ENCODE assay signal across 8 cellular contexts in the genomic region with DNA sequence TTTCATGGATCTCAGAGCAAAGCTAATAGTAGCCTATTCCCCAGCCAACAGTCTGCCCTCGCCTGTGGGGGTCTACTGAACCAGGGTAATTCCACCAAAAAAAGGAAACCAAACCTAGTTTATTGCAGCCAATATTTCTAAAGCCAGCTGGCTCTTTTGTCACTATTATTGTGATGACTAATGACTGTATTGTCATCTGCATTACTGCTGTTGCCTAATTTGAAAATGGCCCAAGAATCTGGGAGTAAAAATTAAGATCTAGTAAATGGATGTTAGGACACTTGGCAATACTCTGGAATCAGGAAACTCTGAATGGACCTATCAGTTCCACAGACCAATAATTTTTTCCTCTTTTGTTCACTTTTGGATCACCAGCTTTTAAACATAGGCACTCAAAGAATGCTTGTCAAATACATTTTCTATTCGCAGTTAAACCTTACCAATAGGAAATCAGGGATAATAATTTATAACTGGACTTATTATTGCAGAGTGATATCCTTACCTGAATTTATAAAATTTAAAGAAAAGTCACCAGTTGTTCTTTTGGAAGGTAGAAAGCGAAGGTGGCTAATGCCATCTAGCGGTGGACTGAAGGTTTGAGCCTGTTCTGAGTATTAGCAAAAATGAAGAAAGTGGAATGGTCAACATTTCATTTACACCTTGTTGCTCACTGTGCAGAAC.
DNase-seq lines count a peak whose midpoint lies in the region; ATAC-seq, FAIRE-seq and TF ChIP-seq lines count a peak whose summit lies in the region.

No MANE protein-coding gene starts in this region.

- H3K4me3 ChIP-seq in WI38 (ENCODE audit: low read depth, low read length) = no peak overlapping the region
- H3K4me3 ChIP-seq in naive thymus-derived CD4-positive, alpha-beta T cell (ENCODE audit: low read length) = no peak overlapping the region

- POLR2A ChIA-PET in naive thymus-derived CD4-positive, alpha-beta T cell (lab: Charles Lee) = no interaction called here

- intact Hi-C loops in natural killer cell (cut with micrococcal nuclease) = loop anchor here (2.0 to 10.0 kb wide), 3 partner anchors 116 to 1266 kb away; a partner anchor contains a TSS
- intact Hi-C loops in naive thymus-derived CD4-positive, alpha-beta T cell (cut with micrococcal nuclease) = loop anchor here (1.0 to 5.0 kb wide), 5 partner anchors 114 to 1293 kb away; no protein-coding TSS in a partner anchor

- peaks cover 0 to 2% of the 10 kb centered on the region in 2 donors for H3K27me3 ChIP-seq in naive thymus-derived CD4-positive, alpha-beta T cell (ENCODE audit: control insufficient read depth in 2 of 2, insufficient read depth in 2 of 2, low read length in 2 of 2)

- FAIRE-seq in urothelium cell line (lab: Jason Lieb, UNC) = no peak

- no peaks in the 10 kb centered on the region for H3K9me3 ChIP-seq in naive thymus-derived CD4-positive, alpha-beta T cell (ENCODE audit: control insufficient read depth in 2 of 3, low read length in 3 of 3)

- CTCF ChIA-PET in naive thymus-derived CD4-positive, alpha-beta T cell (lab: Charles Lee) = interaction anchor here (0.6 to 1.4 kb wide), 5 partner anchors 23 to 1294 kb away, joined by 3 to 8 read pairs (median 3); no protein-coding TSS in a partner anchor

- H3K4me1 ChIP-seq in naive thymus-derived CD4-positive, alpha-beta T cell (ENCODE audit: control insufficient read depth in 2 of 2, insufficient read depth in 2 of 2, low read length in 2 of 2) = no peaks in the 10 kb centered on the region

- H3K27ac Mint-ChIP-seq in natural killer cell = no peak overlapping the region
- no peak overlapping the region for H3K27ac Mint-ChIP-seq in natural killer cell treated with Interleukin-12 subunit alpha and Interleukin-12 subunit beta and Interleukin-15 and Interleukin-18, amount 100 ng/mL, for 72 hours
- no peak overlapping the region for H3K27ac Mint-ChIP-seq in naive thymus-derived CD4-positive, alpha-beta T cell

- H3K27ac ChIP-seq in naive thymus-derived CD4-positive, alpha-beta T cell (ENCODE audit: low read depth, low read length) = no peak overlapping the region

- TF ChIP-seq CTCF in natural killer cell (IDR thresholded peaks at IDR 0.05) (peak; percentile 97), WI38 (IDR thresholded peaks at IDR 0.05; ENCODE audit: low read depth, low read length) (peak; percentile 70)

- no peak overlapping the region for H3K4me3 Mint-ChIP-seq in natural killer cell
- H3K4me3 Mint-ChIP-seq in natural killer cell treated with Interleukin-12 subunit alpha and Interleukin-12 subunit beta and Interleukin-15 and Interleukin-18, amount 100 ng/mL, for 72 hours = no peak overlapping the region
- no peak overlapping the region for H3K4me3 Mint-ChIP-seq in naive thymus-derived CD4-positive, alpha-beta T cell

- H3K36me3 ChIP-seq in naive thymus-derived CD4-positive, alpha-beta T cell (ENCODE audit: control insufficient read depth in 2 of 3, insufficient read depth in 3 of 3, low read length in 3 of 3) = no peaks in the 10 kb centered on the region

- H3K9me3 Mint-ChIP-seq in natural killer cell = no peaks in the 10 kb centered on the region
- H3K9me3 Mint-ChIP-seq in natural killer cell treated with Interleukin-12 subunit alpha and Interleukin-12 subunit beta and Interleukin-15 and Interleukin-18, amount 100 ng/mL, for 72 hours = no peaks in the 10 kb centered on the region
- no peaks in the 10 kb centered on the region for H3K9me3 Mint-ChIP-seq in naive thymus-derived CD4-positive, alpha-beta T cell

- ATAC-seq in natural killer cell (peak in 2 of 3 donors; percentile 61 to 63), GM21381 (IDR thresholded peaks at IDR 0.05; ENCODE audit: unreplicated experiment) (no peak)
- ATAC-seq in natural killer cell treated with Interleukin-12 subunit alpha and Interleukin-12 subunit beta and Interleukin-15 and Interleukin-18, amount 100 ng/mL, for 72 hours = no peak
- ATAC-seq in naive thymus-derived CD4-positive, alpha-beta T cell = peak; percentile 60

- peaks cover 12% of the 10 kb centered on the region for H3K36me3 Mint-ChIP-seq in natural killer cell
- no peaks in the 10 kb centered on the region for H3K36me3 Mint-ChIP-seq in natural killer cell treated with Interleukin-12 subunit alpha and Interleukin-12 subunit beta and Interleukin-15 and Interleukin-18, amount 100 ng/mL, for 72 hours
- no peaks in the 10 kb centered on the region for H3K36me3 Mint-ChIP-seq in naive thymus-derived CD4-positive, alpha-beta T cell

- DNase-seq in natural killer cell (no peak), NCI-H2029 (lab: John Stamatoyannopoulos, UW) (peak; percentile 33), epidermal melanocyte (ENCODE audit: insufficient read length, low spot score) (peak; percentile 31), urothelium cell line (ENCODE audit: low spot score) (peak; percentile 32)
- DNase-seq in natural killer cell treated with Interleukin-12 subunit alpha and Interleukin-12 subunit beta and Interleukin-15 and Interleukin-18, amount 100 ng/mL, for 72 hours (ENCODE audit: low spot score) = no peak
- peak in 5 of 9 donors; percentile 32 to 50 (median 44) for DNase-seq in naive thymus-derived CD4-positive, alpha-beta T cell

- H3K27me3 Mint-ChIP-seq in natural killer cell (ENCODE audit: low read depth in 2 of 2) = no peaks in the 10 kb centered on the region
- no peaks in the 10 kb centered on the region for H3K27me3 Mint-ChIP-seq in natural killer cell treated with Interleukin-12 subunit alpha and Interleukin-12 subunit beta and Interleukin-15 and Interleukin-18, amount 100 ng/mL, for 72 hours
- peaks cover 0 to 26% (median 6%) of the 10 kb centered on the region in 5 donors for H3K27me3 Mint-ChIP-seq in naive thymus-derived CD4-positive, alpha-beta T cell

- peaks cover 0 to 11% of the 10 kb centered on the region in 2 donors for H3K4me1 Mint-ChIP-seq in natural killer cell
- H3K4me1 Mint-ChIP-seq in natural killer cell treated with Interleukin-12 subunit alpha and Interleukin-12 subunit beta and Interleukin-15 and Interleukin-18, amount 100 ng/mL, for 72 hours (ENCODE audit: low read depth in 2 of 2) = peaks cover 0 to 12% of the 10 kb centered on the region in 2 donors
- no peaks in the 10 kb centered on the region for H3K4me1 Mint-ChIP-seq in naive thymus-derived CD4-positive, alpha-beta T cell

Comparison
In these comparisons a context has a peak if more than half of its experiments do, and no peak if none do; other contexts are left out.
1. ATAC-seq: peak in natural killer cell (2 of 3) and naive thymus-derived CD4-positive, alpha-beta T cell (single experiment); none in natural killer cell treated with Interleukin-12 subunit alpha and Interleukin-12 subunit beta and Interleukin-15 and Interleukin-18, amount 100 ng/mL, for 72 hours (0 of 2) and GM21381 (single experiment).
2. DNase-seq: peak in NCI-H2029 (single experiment), epidermal melanocyte (single experiment), naive thymus-derived CD4-positive, alpha-beta T cell (5 of 9) and urothelium cell line (single experiment); none in natural killer cell (single experiment) and natural killer cell treated with Interleukin-12 subunit alpha and Interleukin-12 subunit beta and Interleukin-15 and Interleukin-18, amount 100 ng/mL, for 72 hours (single experiment).